8 cellular contexts compared by ENCODE assay signal in genomic region chr5:33441241-33441844, GRCh38. TPM values are rescaled to one million over a fixed set of nuclear protein-coding genes. Genes with fewer than 3 reads are reported as not detected.
DNase-seq lines count a peak whose midpoint lies in the region; ATAC-seq, FAIRE-seq and TF ChIP-seq lines count a peak whose summit lies in the region.

No MANE protein-coding gene starts in this region.

- peaks cover 26% of the 10 kb centered on the region for H3K4me1 ChIP-seq in psoas muscle

- TF ChIP-seq CTCF in fibroblast of pulmonary artery (IDR thresholded peaks at IDR 0.05; ENCODE audit: low read length, missing control alignments), result no peak
- no peak for TF ChIP-seq CTCF in psoas muscle (IDR thresholded peaks at IDR 0.05)
- TF ChIP-seq CTCF in D721Med (IDR thresholded peaks at IDR 0.05; ENCODE audit: insufficient read depth, missing control alignments), result no peak

- WGBS in psoas muscle, 3 donors, result 0 to 2% (median 0%) methylated on average over 16 of the region's 16 CpGs

- no peaks in the 10 kb centered on the region for H3K9me3 ChIP-seq in psoas muscle

- H3K36me3 ChIP-seq in psoas muscle (ENCODE audit: insufficient read depth in 1 of 2, low read depth in 1 of 2), result peaks cover 6 to 14% of the 10 kb centered on the region in 2 donors

- no peaks in the 10 kb centered on the region for H3K27me3 ChIP-seq in psoas muscle (ENCODE audit: insufficient read depth in 3 of 3, low read length in 2 of 3)

- no peak for FAIRE-seq in D721Med (lab: Jason Lieb, UNC)

- intact Hi-C loops in psoas muscle (cut with DNase I), result no loop called here

- H3K27ac ChIP-seq in psoas muscle, result peak overlapping the region; percentile 88

- ATAC-seq in HG02852 (IDR thresholded peaks at IDR 0.05; ENCODE audit: unreplicated experiment) (peak; percentile 8), psoas muscle (peak in 1 of 4 donors; percentile 48)

- H3K4me3 ChIP-seq in fibroblast of pulmonary artery (replicated peaks; ENCODE audit: low read depth, low read length) (peak overlapping the region; percentile 78), psoas muscle (peak overlapping the region; percentile 79)

- DNase-seq in GF-D8 (lab: John Stamatoyannopoulos, UW), result peak; percentile 30
- peak; percentile 73 for DNase-seq in NCI-H524 treated with DMSO at 0.1 percent for 48 hours (lab: John Stamatoyannopoulos, UW)
- peak; percentile 65 for DNase-seq in activated CD8-positive, alpha-beta memory T cell treated with anti-CD3 and anti-CD28 coated beads, Interleukin-2, amount 50 U/mL, for 48 hours
- no peak for DNase-seq in fibroblast of pulmonary artery (ENCODE audit: low read depth)
- no peak for DNase-seq in psoas muscle
- DNase-seq in D721Med (ENCODE audit: insufficient read length, low spot score), result no peak
- DNase-seq in NCI-H1417 treated with DMSO at 0.1 percent for 48 hours (lab: John Stamatoyannopoulos, UW), result no peak

RNA-seq across cellular contexts. Expression of gene TARS1, which starts 0.6 kb away (rescaled TPM):
- total RNA-seq in psoas muscle, result 10 to 100 TPM; 50.8 to 89.1 (median 62.8) TPM
- polyA plus RNA-seq in psoas muscle, result 100 to 1,000 TPM in 2 of 3 donors, 10 to 100 TPM in 1; 56.4 to 152 (median 103) TPM

Comparison
In these comparisons a context has a peak if more than half of its experiments do, and no peak if none do; other contexts are left out.
1. DNase-seq: peak in GF-D8 (single experiment), NCI-H524 treated with DMSO at 0.1 percent for 48 hours (single experiment) and activated CD8-positive, alpha-beta memory T cell treated with anti-CD3 and anti-CD28 coated beads, Interleukin-2, amount 50 U/mL, for 48 hours (single experiment); none in fibroblast of pulmonary artery (single experiment), psoas muscle (0 of 2), D721Med (single experiment) and NCI-H1417 treated with DMSO at 0.1 percent for 48 hours (single experiment).